In genomic region chr13:112722433-112723250, GRCh38 we compare ENCODE assay signal across 8 cellular contexts. TPM values are rescaled to one million over a fixed set of nuclear protein-coding genes. Genes with fewer than 3 reads are reported as not detected.
DNase-seq lines count a peak whose midpoint lies in the region; ATAC-seq and TF ChIP-seq lines count a peak whose summit lies in the region.

No MANE protein-coding gene starts in this region.

- H3K9me3 ChIP-seq in lower lobe of right lung, result no peaks in the 10 kb centered on the region

- H3K4me3 Mint-ChIP-seq in immature natural killer cell, result peak overlapping the region in 1 of 5 donors; percentile 17

- peaks cover 6% of the 10 kb centered on the region for H3K36me3 ChIP-seq in lower lobe of right lung

- DNase-seq in AG09309 (ENCODE audit: low read depth) (peak; percentile 72), cerebellar cortex (ENCODE audit: low spot score) (peak; percentile 30), lower lobe of right lung (peak; percentile 74), SHP77 (lab: John Stamatoyannopoulos, UW) (no peak), immature natural killer cell (no peak), NCI-H774 (lab: John Stamatoyannopoulos, UW) (no peak)
- DNase-seq in Jurkat, Clone E6-1 (ENCODE audit: low read depth, low spot score), result peak; percentile 25
- no peak for DNase-seq in stimulated activated CD4-positive, alpha-beta T cell treated with anti-CD3 and anti-CD28 coated beads, Interleukin-2, amount 100 ng/mL, for 48 hours

- H3K36me3 Mint-ChIP-seq in immature natural killer cell, result no peaks in the 10 kb centered on the region

- H3K4me1 ChIP-seq in lower lobe of right lung, result peaks cover 57% of the 10 kb centered on the region

- H3K27ac Mint-ChIP-seq in immature natural killer cell, result peak overlapping the region in 3 of 6 donors; percentile 4 to 8 (median 6)

- H3K4me3 ChIP-seq in AG09309 (ENCODE audit: control insufficient read depth, low read depth, low read length) (no peak overlapping the region), lower lobe of right lung (no peak overlapping the region)
- H3K4me3 ChIP-seq in Jurkat, Clone E6-1 (ENCODE audit: low read length), result no peak overlapping the region

- H3K27me3 ChIP-seq in lower lobe of right lung (ENCODE audit: low read depth), result no peaks in the 10 kb centered on the region

- no peaks in the 10 kb centered on the region for H3K9me3 Mint-ChIP-seq in immature natural killer cell

- peak; percentile 81 to 83 for ATAC-seq in lower lobe of right lung

- peaks cover 25 to 33% of the 10 kb centered on the region in 2 donors for H3K4me1 Mint-ChIP-seq in immature natural killer cell

- peak overlapping the region; percentile 70 for H3K27ac ChIP-seq in lower lobe of right lung

- TF ChIP-seq CTCF in AG09309 (IDR thresholded peaks at IDR 0.05; ENCODE audit: control insufficient read depth, insufficient read depth, low read depth, low read length, missing control alignments) (no peak), lower lobe of right lung (IDR thresholded peaks at IDR 0.05) (no peak)

- intact Hi-C loops in lower lobe of right lung (cut with DNase I), result no loop called here

- H3K27me3 Mint-ChIP-seq in immature natural killer cell (ENCODE audit: low read depth in 3 of 3), result peaks cover 0 to 6% (median 2%) of the 10 kb centered on the region in 3 donors

RNA-seq across cellular contexts. Expression of gene ATP11A, which starts 32.8 kb away (rescaled TPM):
- polyA plus RNA-seq in Jurkat, Clone E6-1 (2012; ENCODE audit: insufficient read depth, insufficient read length), result 23.3 TPM
- total RNA-seq in lower lobe of right lung, result 281 TPM
- polyA plus RNA-seq in immature natural killer cell, result 1 to 10 TPM in 1 of 3 donors, under 1 TPM in 1, not detected in 1; 0.96 to 2.9 TPM

Comparison
In these comparisons a context has a peak if more than half of its experiments do, and no peak if none do; other contexts are left out.
1. DNase-seq: peak in AG09309 (single experiment), Jurkat, Clone E6-1 (single experiment), cerebellar cortex (single experiment) and lower lobe of right lung (single experiment); none in SHP77 (0 of 2), immature natural killer cell (0 of 3), NCI-H774 (single experiment) and stimulated activated CD4-positive, alpha-beta T cell treated with anti-CD3 and anti-CD28 coated beads, Interleukin-2, amount 100 ng/mL, for 48 hours (0 of 2).